In genomic region chr19:8224394-8225145, GRCh38 we compare ENCODE assay signal across 14 cellular contexts. TPM values are rescaled to one million over a fixed set of nuclear protein-coding genes. Genes with fewer than 3 reads are reported as not detected.
A peak's percentile ranks its signal among the peaks of the same experiment; 100 is the strongest.
DNase-seq lines count a peak whose midpoint lies in the region; ATAC-seq and TF ChIP-seq lines count a peak whose summit lies in the region.
"Had no signal": no experiment of that assay in that cellular context is flagged by ENCODE, and none has a peak within 500 bp of the region (broad histone marks: within the 10 kb centered on the region; RNA-seq: fewer than 3 reads in every experiment).

No MANE protein-coding gene starts in this region.

- no peak overlapping the region for H3K4me3 ChIP-seq in RWPE2 (ENCODE audit: severe bottlenecking)
- H3K4me3 ChIP-seq in endodermal cell (ENCODE audit: low read length): no peak overlapping the region
- no peak overlapping the region for H3K4me3 ChIP-seq in liver (ENCODE audit: low read depth in 1 of 3, low read length in 3 of 3)
- no peak overlapping the region for H3K4me3 ChIP-seq in stomach
- H3K4me3 ChIP-seq: hepatocyte had no signal

- TF ChIP-seq POLR2A in stomach (IDR thresholded peaks at IDR 0.05): no peak

- no peak for DNase-seq in RWPE2 (ENCODE audit: low spot score)
- DNase-seq in endodermal cell: no peak
- peak in 3 of 49 donors; percentile 29 to 78 (median 69) for DNase-seq in substantia nigra (lab: John Stamatoyannopoulos, UW)
- no peak for DNase-seq in KBM-7
- DNase-seq in stomach: no peak
- DNase-seq in NCI-H510A (lab: John Stamatoyannopoulos, UW): no peak
- DNase-seq: activated CD8-positive, alpha-beta memory T cell treated with anti-CD3 and anti-CD28 coated beads, Interleukin-2, amount 50 U/mL, for 4 hours; GOT3; MV-4-11; NCI-H524; stimulated activated CD4-positive, alpha-beta T cell treated with anti-CD3 and anti-CD28 coated beads, Interleukin-4, amount 100 ng/mL, for 4 hours had no signal

- H3K9me3 ChIP-seq in RWPE2 (ENCODE audit: severe bottlenecking) (no peaks in the 10 kb centered on the region), endodermal cell (ENCODE audit: control insufficient read depth, low read length) (peaks cover under 1% of the 10 kb centered on the region), liver (ENCODE audit: control insufficient read depth in 4 of 4, low read length in 3 of 4) (no peaks in the 10 kb centered on the region), stomach (no peaks in the 10 kb centered on the region)

- peaks cover 34% of the 10 kb centered on the region for H3K36me3 Mint-ChIP-seq in endodermal cell (ENCODE audit: low read depth)

- no peak overlapping the region for H3K4me3 Mint-ChIP-seq in endodermal cell

- peak overlapping the region; percentile 33 for H3K27ac Mint-ChIP-seq in endodermal cell

- H3K4me1 Mint-ChIP-seq in endodermal cell: no peaks in the 10 kb centered on the region

- H3K36me3 ChIP-seq in RWPE2 (ENCODE audit: low read depth) (no peaks in the 10 kb centered on the region), endodermal cell (ENCODE audit: control insufficient read depth, insufficient read depth, low read length) (peaks cover 26% of the 10 kb centered on the region), liver (ENCODE audit: control insufficient read depth in 4 of 4, insufficient read depth in 3 of 4, low read depth in 1 of 4, low read length in 3 of 4) (no peaks in the 10 kb centered on the region), stomach (peaks cover 0 to 12% (median 0%) of the 10 kb centered on the region in 4 donors)

- TF ChIP-seq CTCF in RWPE2 (IDR thresholded peaks at IDR 0.05; ENCODE audit: poor library complexity, severe bottlenecking) (no peak), endodermal cell (conservative IDR thresholded peaks at IDR 0.05) (no peak), liver (IDR thresholded peaks at IDR 0.05; ENCODE audit: low read depth, low read length, missing input control) (no peak), stomach (IDR thresholded peaks at IDR 0.05) (no peak)

- no peak for TF ChIP-seq RAD21 in liver (IDR thresholded peaks at IDR 0.05)

- no peaks in the 10 kb centered on the region for H3K9me3 Mint-ChIP-seq in endodermal cell

- H3K27me3 ChIP-seq in RWPE2 (ENCODE audit: insufficient read depth, poor library complexity, severe bottlenecking) (no peaks in the 10 kb centered on the region), endodermal cell (ENCODE audit: control insufficient read depth, insufficient read depth, low read length, poor library complexity, severe bottlenecking) (no peaks in the 10 kb centered on the region), liver (ENCODE audit: control insufficient read depth in 4 of 4, insufficient read depth in 4 of 4, low read length in 3 of 4) (no peaks in the 10 kb centered on the region), stomach (no peaks in the 10 kb centered on the region)
- H3K27me3 ChIP-seq: hepatocyte had no signal

- H3K4me1 ChIP-seq in RWPE2 (ENCODE audit: insufficient read depth, poor library complexity, severe bottlenecking): peaks cover 3% of the 10 kb centered on the region
- no peaks in the 10 kb centered on the region for H3K4me1 ChIP-seq in endodermal cell (ENCODE audit: control insufficient read depth, insufficient read depth, low read length)
- peaks cover 0 to 13% (median 6%) of the 10 kb centered on the region in 4 donors for H3K4me1 ChIP-seq in liver (ENCODE audit: control insufficient read depth in 4 of 4, insufficient read depth in 4 of 4, low read length in 3 of 4)
- peaks cover 0 to 14% (median 0%) of the 10 kb centered on the region in 4 donors for H3K4me1 ChIP-seq in stomach
- H3K4me1 ChIP-seq: parathyroid adenoma had no signal

- H3K27ac ChIP-seq in RWPE2 (ENCODE audit: poor library complexity, severe bottlenecking) (peak overlapping the region; percentile 44), endodermal cell (ENCODE audit: low read depth, low read length) (no peak overlapping the region), liver (ENCODE audit: low read depth in 1 of 2, low read length in 2 of 2) (no peak overlapping the region), substantia nigra (ENCODE audit: low read depth, low read length, poor library complexity, severe bottlenecking) (peak overlapping the region; percentile 6), stomach (no peak overlapping the region)
- H3K27ac ChIP-seq: hepatocyte, parathyroid adenoma had no signal

- no peak overlapping the region for H3K9ac ChIP-seq in endodermal cell (ENCODE audit: extremely low read depth, low read length, poor library complexity, severe bottlenecking)
- no peak overlapping the region for H3K9ac ChIP-seq in liver (ENCODE audit: low read depth in 1 of 2, low read length in 2 of 2)
- H3K9ac ChIP-seq: parathyroid adenoma had no signal

- peak; percentile 85 for ATAC-seq in RWPE2 (ENCODE audit: low read depth)

- WGBS in endodermal cell (ENCODE audit: insufficient coverage in 1 of 2, insufficient read length in 1 of 2), 2 experiments: 94 to 95% methylated on average over 22 of the region's 23 CpGs
- 86% methylated on average over 23 of the region's 23 CpGs for WGBS in liver
- whole genome bisulfite sequencing in stomach, 5 donors: 78 to 89% (median 87%) methylated on average over 22 to 23 of the region's 23 CpGs

- intact Hi-C loops in stomach (cut with DNase I; ENCODE audit: low total_unique reads): no loop called here

- in situ Hi-C loops in KBM-7 (cut with MboI; ENCODE audit: low pct_unique_long_range_greater_than_20kb, low sequenced_read_pairs): no loop called here

- no peaks in the 10 kb centered on the region for H3K27me3 Mint-ChIP-seq in endodermal cell (ENCODE audit: insufficient read depth)

- TF ChIP-seq EP300 in stomach (IDR thresholded peaks at IDR 0.05): no peak

TF ChIP-seq in liver, 16 proteins besides CTCF, POLR2A, EP300 and RAD21:
- TF ChIP-seq EGR1 (IDR thresholded peaks at IDR 0.05; ENCODE audit: low read depth in 2 of 2) (no peak), TAF1 (conservative IDR thresholded peaks at IDR 0.05) (no peak), SP1 (IDR thresholded peaks at IDR 0.05) (no peak), FOXA1 (IDR thresholded peaks at IDR 0.05) (no peak), JUND (IDR thresholded peaks at IDR 0.05) (no peak), ATF3 (IDR thresholded peaks at IDR 0.05) (no peak), GABPA (IDR thresholded peaks at IDR 0.05 in 1 of 2, conservative IDR thresholded peaks at IDR 0.05 in 1 of 2) (no peak), RXRA (IDR thresholded peaks at IDR 0.05) (no peak), NR2F2 (IDR thresholded peaks at IDR 0.05) (no peak), YY1 (IDR thresholded peaks at IDR 0.05) (no peak), HNF4G (IDR thresholded peaks at IDR 0.05) (peak; percentile 13), REST (IDR thresholded peaks at IDR 0.05) (no peak), HNF4A (conservative IDR thresholded peaks at IDR 0.05) (peak; percentile 58 to 62), ZBTB33 (IDR thresholded peaks at IDR 0.05) (no peak), FOXA2 (IDR thresholded peaks at IDR 0.05) (no peak)

RNA-seq across cellular contexts. Expression of gene CERS4, which starts 15.4 kb away (rescaled TPM):
- total RNA-seq in endodermal cell: 100 to 1,000 TPM in 1 of 2 donors, 10 to 100 TPM in 1; 76.9 to 105 TPM
- 52.1 TPM for polyA plus RNA-seq in endodermal cell (2013, experiment 1 of 2)
- polyA plus RNA-seq in endodermal cell (2013, experiment 2 of 2): 56.6 TPM
- total RNA-seq in liver: 10 to 100 TPM; 55.6 to 65.1 TPM
- polyA plus RNA-seq in liver: 10 to 100 TPM; 42.7 to 57.2 TPM
- total RNA-seq in stomach: 100 to 1,000 TPM in 1 of 5 donors, 10 to 100 TPM in 3, 1 to 10 TPM in 1; 1.7 to 124 (median 39.0) TPM
- 10 to 100 TPM; 23.1 to 44.9 (median 30.4) TPM for polyA plus RNA-seq in stomach

Comparison
In these comparisons a context has a peak if more than half of its experiments do, and no peak if none do; other contexts are left out.
1. H3K27ac ChIP-seq: peak in RWPE2 (single experiment) and substantia nigra (single experiment); none in endodermal cell (single experiment), liver (0 of 2) and stomach (0 of 5).